8 cellular contexts compared by ENCODE assay signal in genomic region chr6:26285143-26286134, GRCh38.
A peak's percentile ranks its signal among the peaks of the same experiment; 100 is the strongest.
DNase-seq lines count a peak whose midpoint lies in the region; ATAC-seq lines count a peak whose summit lies in the region.

No MANE protein-coding gene starts in this region.

- CTCF ChIA-PET in CD8-positive, alpha-beta memory T cell (lab: Charles Lee), result interaction anchor here (0.7 to 4.8 kb wide), 16 partner anchors 13 to 252 kb away, joined by 3 to 76 read pairs (median 5); a partner anchor contains a TSS

- peaks cover 0 to 20% of the 10 kb centered on the region in 2 donors for H3K27me3 Mint-ChIP-seq in CD8-positive, alpha-beta memory T cell

- peaks cover 0 to 22% (median 3%) of the 10 kb centered on the region in 3 donors for H3K36me3 Mint-ChIP-seq in CD8-positive, alpha-beta memory T cell

- H3K4me1 Mint-ChIP-seq in CD8-positive, alpha-beta memory T cell, result peaks cover 22 to 29% (median 23%) of the 10 kb centered on the region in 3 donors

- peaks cover 0 to 6% (median 4%) of the 10 kb centered on the region in 5 donors for H3K9me3 Mint-ChIP-seq in CD8-positive, alpha-beta memory T cell

- H3K4me1 ChIP-seq in CD8-positive, alpha-beta memory T cell (ENCODE audit: insufficient read depth, low read length), result peaks cover 15% of the 10 kb centered on the region

- no peaks in the 10 kb centered on the region for H3K36me3 ChIP-seq in CD8-positive, alpha-beta memory T cell (ENCODE audit: insufficient read depth, low read length)

- DNase-seq in CD8-positive, alpha-beta memory T cell, result peak; percentile 89 to 98 (median 91)
- peak; percentile 99 for DNase-seq in HS-27A (ENCODE audit: low read depth)
- peak; percentile 88 for DNase-seq in NK-92 (lab: John Stamatoyannopoulos, UW; ENCODE audit: unreplicated experiment)
- DNase-seq in activated CD8-positive, alpha-beta memory T cell treated with anti-CD3 and anti-CD28 coated beads for 24 hours, result peak; percentile 97
- peak; percentile 89 for DNase-seq in effector CD8-positive, alpha-beta T cell (lab: John Stamatoyannopoulos, UW)
- peak; percentile 76 to 98 for DNase-seq in lung microvascular endothelial cell (ENCODE audit: low read depth in 2 of 2)
- DNase-seq in stimulated activated CD4-positive, alpha-beta T cell treated with anti-CD3 and anti-CD28 coated beads, TNF-alpha, amount 100 ng/mL, for 4 hours (ENCODE audit: low read depth in 3 of 3), result peak; percentile 78 to 94 (median 85)

- POLR2A ChIA-PET in CD8-positive, alpha-beta memory T cell (lab: Charles Lee), result interaction anchor here (0.7 to 4.4 kb wide), 44 partner anchors 13 to 1608 kb away, joined by 3 to 200 read pairs (median 6); a partner anchor contains a TSS

- H3K9me3 ChIP-seq in CD8-positive, alpha-beta memory T cell (ENCODE audit: low read length), result no peaks in the 10 kb centered on the region

- H3K27me3 ChIP-seq in CD8-positive, alpha-beta memory T cell (ENCODE audit: insufficient read depth, low read length, poor library complexity, severe bottlenecking), result no peaks in the 10 kb centered on the region

- peak overlapping the region; percentile 97 for H3K27ac ChIP-seq in CD8-positive, alpha-beta memory T cell (ENCODE audit: low read depth, low read length)

- peak overlapping the region; percentile 83 to 97 (median 89) for H3K4me3 Mint-ChIP-seq in CD8-positive, alpha-beta memory T cell

- peak overlapping the region; percentile 75 for H3K4me3 ChIP-seq in CD8-positive, alpha-beta memory T cell (ENCODE audit: low read length)

- peak; percentile 35 for ATAC-seq in GM19468 (IDR thresholded peaks at IDR 0.05; ENCODE audit: extremely low read depth, unreplicated experiment)

- peak overlapping the region; percentile 93 to 98 (median 98) for H3K27ac Mint-ChIP-seq in CD8-positive, alpha-beta memory T cell

Comparison
In these comparisons a context has a peak if more than half of its experiments do, and no peak if none do; other contexts are left out.
1. Peak in every context shown above with its lines: DNase-seq, ATAC-seq, H3K4me3 ChIP-seq and H3K27ac ChIP-seq.